In the genomic region with DNA sequence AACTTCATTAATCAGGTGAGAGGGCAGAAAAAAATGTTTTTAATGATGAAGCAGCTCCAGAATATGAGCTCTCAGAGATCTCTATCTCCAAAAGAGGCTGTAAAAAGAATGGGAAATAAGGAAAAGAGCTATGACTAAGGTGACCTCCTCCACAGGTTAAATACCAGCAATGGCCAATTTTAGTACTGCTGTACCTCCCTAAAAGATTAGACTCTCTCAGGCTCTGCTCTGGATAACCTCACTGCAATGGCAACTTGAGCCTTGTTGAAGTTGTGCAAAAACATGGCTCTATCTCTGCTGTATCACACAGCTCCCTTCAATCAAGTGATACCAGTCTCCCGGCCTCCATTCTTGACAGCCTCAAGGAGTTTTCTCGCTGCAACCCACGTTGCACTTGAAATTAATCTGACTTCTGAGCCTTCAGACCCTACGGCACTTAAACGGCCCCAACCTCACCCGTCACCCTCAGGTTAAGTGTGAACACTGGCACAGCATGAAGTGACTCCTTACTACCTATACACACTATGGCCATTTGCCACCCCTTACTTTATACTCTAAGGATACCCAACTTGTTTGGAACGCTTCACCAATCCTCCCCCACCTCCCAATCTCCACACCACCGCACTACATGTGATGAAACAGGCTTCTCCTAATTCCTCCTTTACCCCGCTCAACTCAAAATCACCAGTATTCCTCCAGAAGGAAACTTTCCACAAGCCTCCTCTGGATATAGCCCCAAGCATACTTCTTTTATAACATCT, we compare ENCODE assay signal across 16 cellular contexts. TPM values are rescaled to one million over a fixed set of nuclear protein-coding genes. Genes with fewer than 3 reads are reported as not detected.
DNase-seq lines count a peak whose midpoint lies in the region; ATAC-seq and TF ChIP-seq lines count a peak whose summit lies in the region.
"Had no signal": no experiment of that assay in that cellular context is flagged by ENCODE, and none has a peak within 500 bp of the region (broad histone marks: within the 10 kb centered on the region; RNA-seq: fewer than 3 reads in every experiment).

No MANE protein-coding gene starts in this region.

- 90 to 94% methylated on average over 8 to 9 of the region's 9 CpGs for WGBS in endodermal cell (ENCODE audit: insufficient coverage in 1 of 2, insufficient read length in 1 of 2), 2 experiments

- DNase-seq in activated CD4-positive, alpha-beta T cell treated with anti-CD3 and anti-CD28 coated beads, Interleukin-2, amount 10 ng/mL, durations not matched to agents 24 days and 14 days = peak; percentile 40
- no peak for DNase-seq in activated CD4-positive, alpha-beta T cell treated with anti-CD3 and anti-CD28 coated beads for 4 hours
- DNase-seq in NCI-H226 (peak; percentile 82), endodermal cell (no peak), nephron progenitor cell (no peak), GM10266 (ENCODE audit: extremely low spot score) (no peak)
- no peak for DNase-seq in activated CD4-positive, alpha-beta memory T cell treated with anti-CD3 and anti-CD28 coated beads, Interleukin-2, amount 10 ng/mL, durations not matched to agents 7 days and 5 days
- DNase-seq: activated T-cell treated with anti-CD3 and anti-CD28 coated beads, Interleukin-2, amount 50 U/mL, for 4 hours; amygdala; kidney glomerular epithelial cell; NCI-H1694 treated with DMSO at 0.1 percent for 48 hours; NCI-H524; retina had no signal

- H3K27ac ChIP-seq in endodermal cell (ENCODE audit: low read depth, low read length) = no peak overlapping the region
- H3K27ac ChIP-seq: epithelial cell of prostate, thoracic aorta had no signal

- no peak overlapping the region for H3K4me3 Mint-ChIP-seq in activated CD4-positive, alpha-beta T cell treated with anti-CD3 and anti-CD28 coated beads, Interleukin-2, amount 10 ng/mL, durations not matched to agents 24 days and 14 days
- no peak overlapping the region for H3K4me3 Mint-ChIP-seq in endodermal cell
- peak overlapping the region; percentile 31 for H3K4me3 Mint-ChIP-seq in nephron progenitor cell
- H3K4me3 Mint-ChIP-seq in activated CD4-positive, alpha-beta memory T cell treated with anti-CD3 and anti-CD28 coated beads, Interleukin-2, amount 10 ng/mL, durations not matched to agents 7 days and 5 days = no peak overlapping the region
- H3K4me3 Mint-ChIP-seq: activated T-cell treated with anti-CD3 and anti-CD28 coated beads, Interleukin-2, amount 50 U/mL, for 4 hours had no signal

- POLR2A ChIA-PET in activated CD4-positive, alpha-beta memory T cell treated with anti-CD3 and anti-CD28 coated beads, Interleukin-2, amount 10 ng/mL, durations not matched to agents 7 days and 5 days (lab: Charles Lee) = interaction anchor here (0.9 to 1.9 kb wide), 3 partner anchors 35 to 38 kb away, joined by 3 to 9 read pairs (median 4); a partner anchor contains a TSS

- H3K9ac ChIP-seq in endodermal cell (ENCODE audit: extremely low read depth, low read length, poor library complexity, severe bottlenecking) = no peak overlapping the region

- TF ChIP-seq CTCF in endodermal cell (conservative IDR thresholded peaks at IDR 0.05) (no peak), nephron progenitor cell (IDR thresholded peaks at IDR 0.05) (no peak), GM10266 (IDR thresholded peaks at IDR 0.05; ENCODE audit: control insufficient read depth, insufficient read depth, low read depth, missing control alignments) (no peak)

- H3K36me3 ChIP-seq in endodermal cell (ENCODE audit: control insufficient read depth, insufficient read depth, low read length) = peaks cover 90% of the 10 kb centered on the region

- CTCF ChIA-PET in activated CD4-positive, alpha-beta memory T cell treated with anti-CD3 and anti-CD28 coated beads, Interleukin-2, amount 10 ng/mL, durations not matched to agents 7 days and 5 days (lab: Charles Lee) = interaction anchor here (0.7 kb wide), 1 partner anchor 139 kb away, joined by 3 read pairs; no protein-coding TSS in a partner anchor

- H3K27me3 ChIP-seq in endodermal cell (ENCODE audit: control insufficient read depth, insufficient read depth, low read length, poor library complexity, severe bottlenecking) = no peaks in the 10 kb centered on the region

- H3K4me1 Mint-ChIP-seq in activated CD4-positive, alpha-beta T cell treated with anti-CD3 and anti-CD28 coated beads, Interleukin-2, amount 10 ng/mL, durations not matched to agents 24 days and 14 days = peaks cover 42% of the 10 kb centered on the region
- peaks cover 50% of the 10 kb centered on the region for H3K4me1 Mint-ChIP-seq in endodermal cell
- peaks cover 55% of the 10 kb centered on the region for H3K4me1 Mint-ChIP-seq in nephron progenitor cell
- peaks cover 61% of the 10 kb centered on the region for H3K4me1 Mint-ChIP-seq in activated CD4-positive, alpha-beta memory T cell treated with anti-CD3 and anti-CD28 coated beads, Interleukin-2, amount 10 ng/mL, durations not matched to agents 7 days and 5 days

- H3K9me3 ChIP-seq in endodermal cell (ENCODE audit: control insufficient read depth, low read length) = no peaks in the 10 kb centered on the region
- H3K9me3 ChIP-seq: thoracic aorta had no signal

- no peak for ATAC-seq in HG03520 (IDR thresholded peaks at IDR 0.05; ENCODE audit: unreplicated experiment)
- ATAC-seq: activated T-cell treated with anti-CD3 and anti-CD28 coated beads, Interleukin-2, amount 50 U/mL, for 4 hours had no signal

- peaks cover 59% of the 10 kb centered on the region for H3K36me3 Mint-ChIP-seq in activated CD4-positive, alpha-beta T cell treated with anti-CD3 and anti-CD28 coated beads, Interleukin-2, amount 10 ng/mL, durations not matched to agents 24 days and 14 days (ENCODE audit: low read depth)
- H3K36me3 Mint-ChIP-seq in endodermal cell (ENCODE audit: low read depth) = peaks cover 38% of the 10 kb centered on the region
- peaks cover 56% of the 10 kb centered on the region for H3K36me3 Mint-ChIP-seq in nephron progenitor cell (ENCODE audit: low read depth)
- peaks cover 56% of the 10 kb centered on the region for H3K36me3 Mint-ChIP-seq in activated CD4-positive, alpha-beta memory T cell treated with anti-CD3 and anti-CD28 coated beads, Interleukin-2, amount 10 ng/mL, durations not matched to agents 7 days and 5 days (ENCODE audit: low read depth)

- intact Hi-C loops in activated CD4-positive, alpha-beta T cell treated with anti-CD3 and anti-CD28 coated beads, Interleukin-2, amount 10 ng/mL, durations not matched to agents 24 days and 14 days (cut with micrococcal nuclease) = loop anchor here (5.0 kb wide), 1 partner anchor 37 kb away; no protein-coding TSS in a partner anchor

- peaks cover 16% of the 10 kb centered on the region for H3K4me1 ChIP-seq in endodermal cell (ENCODE audit: control insufficient read depth, insufficient read depth, low read length)

- H3K9me3 Mint-ChIP-seq in activated CD4-positive, alpha-beta T cell treated with anti-CD3 and anti-CD28 coated beads, Interleukin-2, amount 10 ng/mL, durations not matched to agents 24 days and 14 days = peaks cover 7% of the 10 kb centered on the region
- H3K9me3 Mint-ChIP-seq in endodermal cell (no peaks in the 10 kb centered on the region), nephron progenitor cell (no peaks in the 10 kb centered on the region)
- no peaks in the 10 kb centered on the region for H3K9me3 Mint-ChIP-seq in activated CD4-positive, alpha-beta memory T cell treated with anti-CD3 and anti-CD28 coated beads, Interleukin-2, amount 10 ng/mL, durations not matched to agents 7 days and 5 days
- H3K9me3 Mint-ChIP-seq: activated T-cell treated with anti-CD3 and anti-CD28 coated beads, Interleukin-2, amount 50 U/mL, for 4 hours had no signal

- no peaks in the 10 kb centered on the region for H3K27me3 Mint-ChIP-seq in activated CD4-positive, alpha-beta T cell treated with anti-CD3 and anti-CD28 coated beads, Interleukin-2, amount 10 ng/mL, durations not matched to agents 24 days and 14 days
- H3K27me3 Mint-ChIP-seq in endodermal cell (ENCODE audit: insufficient read depth) = no peaks in the 10 kb centered on the region
- no peaks in the 10 kb centered on the region for H3K27me3 Mint-ChIP-seq in nephron progenitor cell (ENCODE audit: low read depth, poor library complexity)
- H3K27me3 Mint-ChIP-seq in activated CD4-positive, alpha-beta memory T cell treated with anti-CD3 and anti-CD28 coated beads, Interleukin-2, amount 10 ng/mL, durations not matched to agents 7 days and 5 days = no peaks in the 10 kb centered on the region

- peak overlapping the region; percentile 57 for H3K27ac Mint-ChIP-seq in activated CD4-positive, alpha-beta T cell treated with anti-CD3 and anti-CD28 coated beads, Interleukin-2, amount 10 ng/mL, durations not matched to agents 24 days and 14 days
- H3K27ac Mint-ChIP-seq in endodermal cell (peak overlapping the region; percentile 5), nephron progenitor cell (peak overlapping the region; percentile 81)
- no peak overlapping the region for H3K27ac Mint-ChIP-seq in activated CD4-positive, alpha-beta memory T cell treated with anti-CD3 and anti-CD28 coated beads, Interleukin-2, amount 10 ng/mL, durations not matched to agents 7 days and 5 days

- H3K4me3 ChIP-seq in endodermal cell (ENCODE audit: low read length) = no peak overlapping the region
- H3K4me3 ChIP-seq: thoracic aorta had no signal

RNA-seq across cellular contexts. Expression of a gene that starts 36.3 kb away (rescaled TPM):
- total RNA-seq in activated CD4-positive, alpha-beta T cell treated with anti-CD3 and anti-CD28 coated beads, Interleukin-2, amount 10 ng/mL, durations not matched to agents 24 days and 14 days = 388 and 406 TPM in 2 replicates
- 100 to 1,000 TPM; 156 to 189 TPM for total RNA-seq in endodermal cell
- polyA plus RNA-seq in endodermal cell (2013, experiment 1 of 2) = 69.1 TPM
- polyA plus RNA-seq in endodermal cell (2013, experiment 2 of 2) = 67.2 TPM
- 100 to 1,000 TPM; 170 to 174 TPM for total RNA-seq in activated CD4-positive, alpha-beta memory T cell treated with anti-CD3 and anti-CD28 coated beads, Interleukin-2, amount 10 ng/mL, durations not matched to agents 7 days and 5 days

Comparison
In these comparisons a context has a peak if more than half of its experiments do, and no peak if none do; other contexts are left out.
1. DNase-seq: peak in activated CD4-positive, alpha-beta T cell treated with anti-CD3 and anti-CD28 coated beads, Interleukin-2, amount 10 ng/mL, durations not matched to agents 24 days and 14 days (single experiment) and NCI-H226 (single experiment); none in activated CD4-positive, alpha-beta T cell treated with anti-CD3 and anti-CD28 coated beads for 4 hours (0 of 2), endodermal cell (single experiment), nephron progenitor cell (single experiment), GM10266 (single experiment) and activated CD4-positive, alpha-beta memory T cell treated with anti-CD3 and anti-CD28 coated beads, Interleukin-2, amount 10 ng/mL, durations not matched to agents 7 days and 5 days (single experiment).